18 cellular contexts compared by ENCODE assay signal in the genomic region with DNA sequence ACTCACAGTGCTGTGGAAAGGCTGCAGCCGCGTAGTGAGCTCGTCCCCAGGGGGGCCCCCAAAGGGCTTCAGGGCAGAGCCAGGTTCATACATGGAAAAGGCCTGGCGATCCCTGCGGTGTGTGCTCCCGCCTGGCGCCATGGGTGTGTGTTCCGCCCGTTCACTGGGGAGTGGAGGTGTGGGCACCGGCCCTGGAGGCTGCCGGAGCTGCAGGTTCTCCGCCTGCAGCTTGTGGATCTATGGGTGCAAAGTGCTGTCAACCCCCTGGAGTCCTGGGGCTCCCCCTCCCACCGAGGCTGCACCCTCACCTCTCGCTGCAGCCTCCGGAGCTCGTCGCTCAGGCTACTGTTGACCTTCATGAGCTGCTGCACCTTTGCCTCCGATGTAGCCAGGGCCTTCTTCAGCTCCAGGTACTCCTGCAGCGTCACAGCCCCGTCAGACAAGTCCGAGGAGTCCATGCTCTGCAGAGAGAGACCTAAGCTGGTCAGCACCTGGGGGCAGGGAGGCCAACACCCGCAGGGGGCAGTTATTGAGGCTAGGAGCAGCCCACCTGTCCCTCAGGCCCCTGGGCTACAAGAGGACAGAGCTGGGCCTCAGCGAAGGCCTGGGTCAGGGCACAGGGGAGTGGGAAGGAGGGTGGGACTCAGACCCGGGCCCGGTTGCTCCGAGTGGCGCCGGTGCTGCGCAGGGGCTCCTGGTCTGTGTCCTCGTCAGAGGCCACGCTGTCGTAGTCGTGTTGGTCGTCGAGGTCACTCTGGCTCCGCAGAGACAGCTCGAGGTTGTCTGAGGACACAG. TPM values are rescaled to one million over a fixed set of nuclear protein-coding genes. Genes with fewer than 3 reads are reported as not detected.
DNase-seq lines count a peak whose midpoint lies in the region; ATAC-seq and TF ChIP-seq lines count a peak whose summit lies in the region.
"Had no signal": no experiment of that assay in that cellular context is flagged by ENCODE, and none has a peak within 500 bp of the region (broad histone marks: within the 10 kb centered on the region; RNA-seq: fewer than 3 reads in every experiment).

No MANE protein-coding gene starts in this region.

- TF ChIP-seq POLR2A in heart left ventricle (IDR thresholded peaks at IDR 0.05) = no peak

- H3K27ac ChIP-seq in heart left ventricle = no peak overlapping the region
- H3K27ac ChIP-seq in right atrium auricular region = no peak overlapping the region
- H3K27ac ChIP-seq: PC-9, SJSA1, suprapubic skin had no signal

- intact Hi-C loops in heart left ventricle (cut with DNase I) = loop anchor here in 2 of 10 donors (5.0 to 10.0 kb wide), 2 partner anchors 36 to 518 kb away; no protein-coding TSS in a partner anchor
- intact Hi-C loops in posterior vena cava (cut with DNase I) = no loop called here

- H3K27me3 ChIP-seq in heart left ventricle (no peaks in the 10 kb centered on the region), right atrium auricular region (no peaks in the 10 kb centered on the region)
- H3K27me3 ChIP-seq: adrenal gland, breast epithelium, hepatocyte, SJSA1, suprapubic skin, uterus had no signal

- H3K36me3 ChIP-seq in heart left ventricle (peaks cover 0 to 79% (median 73%) of the 10 kb centered on the region in 9 donors), right atrium auricular region (peaks cover 76% of the 10 kb centered on the region)
- H3K36me3 ChIP-seq: uterus had no signal

- WGBS in heart left ventricle, 4 donors = 91 to 95% (median 94%) methylated on average over 24 to 37 of the region's 37 CpGs

- ATAC-seq in heart left ventricle = no peak

- DNase-seq in heart left ventricle (peak in 4 of 5 donors; percentile 8 to 49 (median 18)), right atrium auricular region (ENCODE audit: low spot score) (no peak), posterior vena cava (ENCODE audit: low spot score) (peak; percentile 79), GM13976 (ENCODE audit: low spot score) (no peak)
- DNase-seq: activated CD4-positive, alpha-beta T cell treated with anti-CD3 and anti-CD28 coated beads, Interleukin-2, amount 10 ng/mL, durations not matched to agents 24 days and 14 days; dermis blood vessel endothelial cell; Karpas-422; NCI-H1048; NCI-H1930; NCI-H345; nucleus accumbens had no signal

- H3K9me3 ChIP-seq in heart left ventricle = no peaks in the 10 kb centered on the region
- H3K9me3 ChIP-seq in right atrium auricular region = no peaks in the 10 kb centered on the region
- H3K9me3 ChIP-seq: adrenal gland, breast epithelium, SJSA1, suprapubic skin, uterus had no signal

- H3K4me1 ChIP-seq in heart left ventricle = peaks cover 5 to 42% (median 23%) of the 10 kb centered on the region in 12 donors
- peaks cover 0 to 39% of the 10 kb centered on the region in 2 donors for H3K4me1 ChIP-seq in right atrium auricular region

- no peak overlapping the region for H3K4me3 ChIP-seq in heart left ventricle
- no peak overlapping the region for H3K4me3 ChIP-seq in right atrium auricular region
- H3K4me3 ChIP-seq: adrenal gland, breast epithelium, hepatocyte, PC-9, SJSA1, suprapubic skin, uterus had no signal

- in situ Hi-C loops in GM13976 (cut with MboI; ENCODE audit: low sequenced_read_pairs, unreplicated experiment) = no loop called here

- TF ChIP-seq CTCF in heart left ventricle (IDR thresholded peaks at IDR 0.05) (no peak), right atrium auricular region (IDR thresholded peaks at IDR 0.05) (no peak), GM13976 (IDR thresholded peaks at IDR 0.05; ENCODE audit: borderline replicate concordance, control extremely low read depth, extremely low read depth, insufficient read depth, missing control alignments) (no peak)

RNA-seq across cellular contexts. Expression of a gene that starts 7.9 kb away (rescaled TPM):
- 10 to 100 TPM; 23.8 to 65.5 (median 38.3) TPM for total RNA-seq in heart left ventricle
- polyA plus RNA-seq in heart left ventricle = 10 to 100 TPM; 65.1 to 93.0 TPM
- 10 to 100 TPM; 48.8 to 67.0 TPM for total RNA-seq in right atrium auricular region
- 10 to 100 TPM; 33.1 to 34.7 TPM for total RNA-seq in posterior vena cava

RNA-seq across cellular contexts. Expression of a gene that starts 9.6 kb away (rescaled TPM):
- 10 to 100 TPM in 2 of 9 donors, 1 to 10 TPM in 7; 5.3 to 13.1 (median 9.0) TPM for total RNA-seq in heart left ventricle
- 1 to 10 TPM; 4.0 to 8.2 TPM for polyA plus RNA-seq in heart left ventricle
- 1 to 10 TPM; 9.0 to 9.5 TPM for total RNA-seq in right atrium auricular region
- 1 to 10 TPM; 4.5 to 5.9 TPM for total RNA-seq in posterior vena cava

RNA-seq across cellular contexts. Expression of a gene that starts 13.0 kb away (rescaled TPM):
- total RNA-seq in heart left ventricle (10 to 100 TPM; 23.1 to 52.9 (median 31.4) TPM), right atrium auricular region (10 to 100 TPM; 26.7 to 48.1 TPM), posterior vena cava (10 to 100 TPM; 28.1 to 43.5 TPM)
- polyA plus RNA-seq in heart left ventricle = 10 to 100 TPM; 23.0 to 37.8 TPM

RNA-seq across cellular contexts. Expression of a gene that starts 16.5 kb away (rescaled TPM):
- total RNA-seq in heart left ventricle (1 to 10 TPM; 4.4 to 9.9 (median 6.1) TPM), right atrium auricular region (1 to 10 TPM; 6.6 to 8.3 TPM), posterior vena cava (10 to 100 TPM; 11.2 to 11.5 TPM)
- polyA plus RNA-seq in heart left ventricle = 10 to 100 TPM in 1 of 2 donors, 1 to 10 TPM in 1; 4.1 to 12.7 TPM

RNA-seq across cellular contexts. Expression of a gene that starts 46.3 kb away (rescaled TPM):
- total RNA-seq in heart left ventricle (100 to 1,000 TPM in 3 of 9 donors, 10 to 100 TPM in 6; 72.1 to 115 (median 95.5) TPM), right atrium auricular region (10 to 100 TPM; 65.0 to 87.6 TPM), posterior vena cava (10 to 100 TPM; 26.7 to 31.6 TPM)
- polyA plus RNA-seq in heart left ventricle = 10 to 100 TPM; 50.7 to 96.2 TPM

Comparison
In these comparisons a context has a peak if more than half of its experiments do, and no peak if none do; other contexts are left out.
1. DNase-seq: peak in heart left ventricle (4 of 5) and posterior vena cava (single experiment); none in right atrium auricular region (single experiment) and GM13976 (single experiment).